Comparison of ENCODE assay signal across 8 cellular contexts in the genomic region with DNA sequence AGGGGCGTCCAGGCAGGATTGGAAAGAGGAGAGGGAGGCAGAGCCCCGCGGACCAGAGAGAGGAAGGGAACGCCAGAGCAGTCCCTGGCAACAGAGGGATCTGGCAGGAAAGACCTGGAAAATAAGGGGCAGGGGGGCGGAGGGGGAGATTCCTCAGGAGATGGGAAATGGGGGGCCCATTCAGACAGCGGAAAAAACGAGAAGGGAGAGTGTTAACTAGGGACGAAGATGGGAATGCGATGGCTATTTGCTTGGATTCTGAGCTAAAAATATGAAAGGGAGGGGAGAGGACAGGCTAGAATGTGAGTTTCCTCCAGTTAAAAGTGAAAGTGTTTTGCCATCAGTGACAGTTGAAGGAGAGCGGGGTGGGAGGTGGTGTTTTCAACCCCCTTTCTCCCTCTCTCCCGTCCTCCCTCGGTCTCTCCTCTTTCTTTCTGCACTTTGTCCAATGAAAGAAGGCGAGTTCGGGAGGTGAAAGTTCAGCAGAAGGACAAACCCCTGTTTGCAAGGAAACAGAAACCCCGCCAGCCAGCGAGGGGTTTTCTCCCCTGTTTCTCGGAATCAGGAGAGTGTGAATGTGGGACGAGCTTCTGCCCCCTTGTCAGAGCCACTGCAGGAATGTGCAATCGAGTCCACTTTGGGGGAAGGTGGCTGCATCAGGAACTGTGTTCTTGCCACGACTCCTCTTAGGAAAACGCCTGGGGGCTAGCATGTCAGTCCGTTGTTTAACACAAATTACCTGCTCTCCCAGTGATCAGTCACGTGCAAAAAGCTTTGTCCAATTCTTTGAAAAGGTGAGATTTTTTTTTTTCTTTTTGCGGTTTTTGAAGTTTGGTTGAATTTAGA. TPM values are rescaled to one million over a fixed set of nuclear protein-coding genes. Genes with fewer than 3 reads are reported as not detected.
A peak's percentile ranks its signal among the peaks of the same experiment; 100 is the strongest.
DNase-seq lines count a peak whose midpoint lies in the region; ATAC-seq lines count a peak whose summit lies in the region.

No MANE protein-coding gene starts in this region.

- ATAC-seq in GM18909 (IDR thresholded peaks at IDR 0.05; ENCODE audit: poor library complexity, unreplicated experiment) (no peak), HG03139 (IDR thresholded peaks at IDR 0.05; ENCODE audit: unreplicated experiment) (no peak)

- DNase-seq in DMS 273 (lab: John Stamatoyannopoulos, UW; ENCODE audit: unreplicated experiment) (peak; percentile 72), NAMALWA (ENCODE audit: low spot score) (peak; percentile 45), lung microvascular endothelial cell (ENCODE audit: low read depth in 2 of 2) (peak; percentile 62 to 65)
- peak; percentile 16 to 75 for DNase-seq in activated CD4-positive, alpha-beta T cell treated with anti-CD3 and anti-CD28 coated beads, Interleukin-2, amount 50 U/mL, for 24 hours (ENCODE audit: low read depth in 1 of 2, low spot score in 1 of 2)
- peak; percentile 13 for DNase-seq in effector CD4-positive, alpha-beta T cell
- peak; percentile 40 to 71 (median 56) for DNase-seq in stimulated activated CD4-positive, alpha-beta T cell treated with anti-CD3 and anti-CD28 coated beads, TNF-alpha, amount 100 ng/mL, for 24 hours (ENCODE audit: low read depth in 3 of 3)

RNA-seq across cellular contexts. Expression of a gene that starts 0.9 kb away (rescaled TPM):
- 46.4 and 75.2 TPM in 2 replicates for total RNA-seq in lung microvascular endothelial cell

Comparison
In these comparisons a context has a peak if more than half of its experiments do, and no peak if none do; other contexts are left out.
1. DNase-seq: peak in every context shown above with its lines; median percentile 72 in DMS 273; 64 in lung microvascular endothelial cell; 56 in stimulated activated CD4-positive, alpha-beta T cell treated with anti-CD3 and anti-CD28 coated beads, TNF-alpha, amount 100 ng/mL, for 24 hours; 46 in activated CD4-positive, alpha-beta T cell treated with anti-CD3 and anti-CD28 coated beads, Interleukin-2, amount 50 U/mL, for 24 hours; 45 in NAMALWA; 13 in effector CD4-positive, alpha-beta T cell.